23 cellular contexts compared by ENCODE assay signal in genomic region chr5:16487448-16487847, GRCh38. TPM values are rescaled to one million over a fixed set of nuclear protein-coding genes. Genes with fewer than 3 reads are reported as not detected.
A peak's percentile ranks its signal among the peaks of the same experiment; 100 is the strongest.
DNase-seq lines count a peak whose midpoint lies in the region; FAIRE-seq lines count a peak whose summit lies in the region.
"Had no signal": no experiment of that assay in that cellular context is flagged by ENCODE, and none has a peak within 500 bp of the region (broad histone marks: within the 10 kb centered on the region; RNA-seq: fewer than 3 reads in every experiment).

No MANE protein-coding gene starts in this region.

- no peaks in the 10 kb centered on the region for H3K27me3 Mint-ChIP-seq in activated naive CD4-positive, alpha-beta T cell treated with anti-CD3 and anti-CD28 coated beads, Interleukin-2, amount 50 U/mL, for 24 hours
- no peaks in the 10 kb centered on the region for H3K27me3 Mint-ChIP-seq in activated T-helper 1 cell treated with anti-CD3 and anti-CD28 coated beads, Interleukin-12 subunit alpha, Interleukin-12 subunit beta, Interleukin-2, Interleukin-4 antibody, amounts not matched to agents 30 ng/mL and 10 ng/mL and 1 ng/mL, durations not matched to agents 14 hours and 24 hours and 36 hours (ENCODE audit: insufficient read depth)
- H3K27me3 Mint-ChIP-seq in activated CD4-positive, alpha-beta T cell treated with anti-CD3 and anti-CD28 coated beads, Interleukin-2, amount 10 ng/mL, durations not matched to agents 7 days and 5 days = no peaks in the 10 kb centered on the region
- H3K27me3 Mint-ChIP-seq: CD4-positive, alpha-beta T cell had no signal

- H3K4me3 ChIP-seq in mesenchymal stem cell (ENCODE audit: insufficient read depth in 1 of 2, low read depth in 1 of 2, low read length in 2 of 2) (no peak overlapping the region), small intestine (ENCODE audit: low read depth in 1 of 2, low read length in 2 of 2) (no peak overlapping the region)
- H3K4me3 ChIP-seq: BLaER1, GM12878, GM23248, K562, MG63 had no signal

- no peaks in the 10 kb centered on the region for H3K36me3 Mint-ChIP-seq in activated naive CD4-positive, alpha-beta T cell treated with anti-CD3 and anti-CD28 coated beads, Interleukin-2, amount 50 U/mL, for 24 hours
- no peaks in the 10 kb centered on the region for H3K36me3 Mint-ChIP-seq in activated T-helper 1 cell treated with anti-CD3 and anti-CD28 coated beads, Interleukin-12 subunit alpha, Interleukin-12 subunit beta, Interleukin-2, Interleukin-4 antibody, amounts not matched to agents 30 ng/mL and 10 ng/mL and 1 ng/mL, durations not matched to agents 14 hours and 24 hours and 36 hours (ENCODE audit: low read depth)
- H3K36me3 Mint-ChIP-seq in activated CD4-positive, alpha-beta T cell treated with anti-CD3 and anti-CD28 coated beads, Interleukin-2, amount 10 ng/mL, durations not matched to agents 7 days and 5 days (ENCODE audit: low read depth) = peaks cover 7% of the 10 kb centered on the region

- no peaks in the 10 kb centered on the region for H3K4me1 ChIP-seq in mesenchymal stem cell (ENCODE audit: control insufficient read depth, insufficient read depth, low read depth, low read length)
- peaks cover 0 to 7% of the 10 kb centered on the region in 2 donors for H3K4me1 ChIP-seq in small intestine (ENCODE audit: control insufficient read depth in 2 of 2, insufficient read depth in 1 of 2, low read depth in 1 of 2, low read length in 1 of 2)

- no peak overlapping the region for H4K91ac ChIP-seq in mesenchymal stem cell (ENCODE audit: low read length)

- no peak overlapping the region for H3K4ac ChIP-seq in mesenchymal stem cell (ENCODE audit: low read depth in 1 of 2, low read length in 2 of 2)

- H3K9ac ChIP-seq in mesenchymal stem cell (ENCODE audit: low read length) = no peak overlapping the region
- H3K9ac ChIP-seq: BLaER1, GM23248 had no signal

- CTCF ChIA-PET in HEK293T (lab: Yijun Ruan, JAX) = interaction anchor here (1.3 kb wide), 1 partner anchor 23 kb away, joined by 3 read pairs; no protein-coding TSS in a partner anchor
- CTCF ChIA-PET in activated CD4-positive, alpha-beta T cell treated with anti-CD3 and anti-CD28 coated beads, Interleukin-2, amount 10 ng/mL, durations not matched to agents 7 days and 5 days (lab: Charles Lee) = interaction anchor here (1.0 to 1.1 kb wide), 2 partner anchors 10 to 11 kb away, joined by 3 read pairs; no protein-coding TSS in a partner anchor

- WGBS in mesenchymal stem cell = 89% methylated on average over 2 of the region's 2 CpGs
- WGBS in small intestine, 3 donors = 32 to 75% (median 45%) methylated on average over 2 of the region's 2 CpGs

- DNase-seq in activated naive CD4-positive, alpha-beta T cell (lab: John Stamatoyannopoulos, UW) = no peak
- no peak for DNase-seq in activated T-helper 1 cell treated with anti-CD3 and anti-CD28 coated beads, Interleukin-12 subunit alpha, Interleukin-12 subunit beta, Interleukin-2, Interleukin-4 antibody, amounts not matched to agents 30 ng/mL and 10 ng/mL and 1 ng/mL, durations not matched to agents 14 hours and 24 hours and 36 hours (ENCODE audit: low spot score)
- DNase-seq in mesenchymal stem cell = no peak
- DNase-seq in small intestine = peak; percentile 71
- no peak for DNase-seq in HEK293T (ENCODE audit: extremely low spot score)
- no peak for DNase-seq in activated CD4-positive, alpha-beta T cell treated with anti-CD3 and anti-CD28 coated beads, Interleukin-2, amount 10 ng/mL, durations not matched to agents 7 days and 5 days
- DNase-seq in effector CD4-positive, alpha-beta T cell = no peak
- DNase-seq: ACHN; CD4-positive, alpha-beta T cell; DND-41; GM23248; H9; MG63; NCI-H1417; NCI-H187; NCI-H446; NCI-H526 had no signal

- H3K36me3 ChIP-seq in mesenchymal stem cell (ENCODE audit: control insufficient read depth in 1 of 2, insufficient read depth in 2 of 2, low read depth in 1 of 2, low read length in 2 of 2) (no peaks in the 10 kb centered on the region), small intestine (ENCODE audit: control insufficient read depth in 2 of 2, insufficient read depth in 2 of 2, low read length in 2 of 2) (no peaks in the 10 kb centered on the region)
- H3K36me3 ChIP-seq: BLaER1, MG63 had no signal

- H3K18ac ChIP-seq in mesenchymal stem cell (ENCODE audit: low read depth in 1 of 2, low read length in 2 of 2) = no peak overlapping the region

- no peak overlapping the region for H2BK12ac ChIP-seq in mesenchymal stem cell (ENCODE audit: low read length in 2 of 2)

- H3K4me2 ChIP-seq in mesenchymal stem cell (ENCODE audit: low read length, poor library complexity, severe bottlenecking) = no peak overlapping the region
- H3K4me2 ChIP-seq: BLaER1 had no signal

- no peak overlapping the region for H4K8ac ChIP-seq in mesenchymal stem cell (ENCODE audit: low read length)

- H3K14ac ChIP-seq in mesenchymal stem cell (ENCODE audit: low read length in 2 of 2) = no peak overlapping the region

- no peak overlapping the region for H2AFZ ChIP-seq in mesenchymal stem cell (ENCODE audit: low read depth, low read length)
- H2AFZ ChIP-seq: GM23248 had no signal

- no peaks in the 10 kb centered on the region for H3K9me3 Mint-ChIP-seq in activated naive CD4-positive, alpha-beta T cell treated with anti-CD3 and anti-CD28 coated beads, Interleukin-2, amount 50 U/mL, for 24 hours
- no peaks in the 10 kb centered on the region for H3K9me3 Mint-ChIP-seq in activated T-helper 1 cell treated with anti-CD3 and anti-CD28 coated beads, Interleukin-12 subunit alpha, Interleukin-12 subunit beta, Interleukin-2, Interleukin-4 antibody, amounts not matched to agents 30 ng/mL and 10 ng/mL and 1 ng/mL, durations not matched to agents 14 hours and 24 hours and 36 hours
- no peaks in the 10 kb centered on the region for H3K9me3 Mint-ChIP-seq in activated CD4-positive, alpha-beta T cell treated with anti-CD3 and anti-CD28 coated beads, Interleukin-2, amount 10 ng/mL, durations not matched to agents 7 days and 5 days
- H3K9me3 Mint-ChIP-seq: CD4-positive, alpha-beta T cell; H9 had no signal

- H3K27ac Mint-ChIP-seq in activated naive CD4-positive, alpha-beta T cell treated with anti-CD3 and anti-CD28 coated beads, Interleukin-2, amount 50 U/mL, for 24 hours = peak overlapping the region; percentile 67
- peak overlapping the region; percentile 3 for H3K27ac Mint-ChIP-seq in activated T-helper 1 cell treated with anti-CD3 and anti-CD28 coated beads, Interleukin-12 subunit alpha, Interleukin-12 subunit beta, Interleukin-2, Interleukin-4 antibody, amounts not matched to agents 30 ng/mL and 10 ng/mL and 1 ng/mL, durations not matched to agents 14 hours and 24 hours and 36 hours
- H3K27ac Mint-ChIP-seq in activated CD4-positive, alpha-beta T cell treated with anti-CD3 and anti-CD28 coated beads, Interleukin-2, amount 10 ng/mL, durations not matched to agents 7 days and 5 days = no peak overlapping the region
- H3K27ac Mint-ChIP-seq: H9 had no signal

- POLR2A ChIA-PET in HEK293T (lab: Yijun Ruan, JAX) = no interaction called here
- POLR2A ChIA-PET in activated CD4-positive, alpha-beta T cell treated with anti-CD3 and anti-CD28 coated beads, Interleukin-2, amount 10 ng/mL, durations not matched to agents 7 days and 5 days (lab: Charles Lee) = no interaction called here

- H2BK5ac ChIP-seq in mesenchymal stem cell (ENCODE audit: low read depth, low read length, poor library complexity, severe bottlenecking) = peak overlapping the region; percentile 44

- no peak for FAIRE-seq in small intestine (lab: Jason Lieb, UNC)
- FAIRE-seq: GM12878, K562, RCC 7860 had no signal

- H3K79me1 ChIP-seq in mesenchymal stem cell (replicated peaks; ENCODE audit: low read length, poor library complexity, severe bottlenecking) = no peaks in the 10 kb centered on the region

- H3K9me3 ChIP-seq in mesenchymal stem cell (ENCODE audit: control insufficient read depth, low read length) = no peaks in the 10 kb centered on the region
- H3K9me3 ChIP-seq in small intestine (ENCODE audit: control insufficient read depth, low read depth) = no peaks in the 10 kb centered on the region
- H3K9me3 ChIP-seq: BLaER1, MG63 had no signal

- peaks cover 64% of the 10 kb centered on the region for H3K4me1 Mint-ChIP-seq in activated naive CD4-positive, alpha-beta T cell treated with anti-CD3 and anti-CD28 coated beads, Interleukin-2, amount 50 U/mL, for 24 hours
- peaks cover 12% of the 10 kb centered on the region for H3K4me1 Mint-ChIP-seq in activated T-helper 1 cell treated with anti-CD3 and anti-CD28 coated beads, Interleukin-12 subunit alpha, Interleukin-12 subunit beta, Interleukin-2, Interleukin-4 antibody, amounts not matched to agents 30 ng/mL and 10 ng/mL and 1 ng/mL, durations not matched to agents 14 hours and 24 hours and 36 hours (ENCODE audit: low read depth)
- H3K4me1 Mint-ChIP-seq in activated CD4-positive, alpha-beta T cell treated with anti-CD3 and anti-CD28 coated beads, Interleukin-2, amount 10 ng/mL, durations not matched to agents 7 days and 5 days = peaks cover 12% of the 10 kb centered on the region
- H3K4me1 Mint-ChIP-seq: H9 had no signal

- no peak overlapping the region for H2AK5ac ChIP-seq in mesenchymal stem cell (ENCODE audit: low read length, severe bottlenecking)

- H3K27ac ChIP-seq in mesenchymal stem cell (ENCODE audit: low read length, poor library complexity, severe bottlenecking) (no peak overlapping the region), small intestine (ENCODE audit: low read depth in 1 of 2, low read length in 1 of 2) (peak overlapping the region in 1 of 2 donors; percentile 58)
- H3K27ac ChIP-seq: 22Rv1, BLaER1, GM23248 had no signal

- no peak overlapping the region for H2BK120ac ChIP-seq in mesenchymal stem cell (ENCODE audit: low read depth, low read length)

- H2BK15ac ChIP-seq in mesenchymal stem cell (ENCODE audit: low read depth, poor library complexity, severe bottlenecking) = no peak overlapping the region

- intact Hi-C loops in activated T-helper 1 cell treated with anti-CD3 and anti-CD28 coated beads, Interleukin-12 subunit alpha, Interleukin-12 subunit beta, Interleukin-2, Interleukin-4 antibody, amounts not matched to agents 30 ng/mL and 10 ng/mL and 1 ng/mL, durations not matched to agents 14 hours and 24 hours and 36 hours (cut with micrococcal nuclease) = no loop called here

- no peak overlapping the region for H3K23ac ChIP-seq in mesenchymal stem cell (ENCODE audit: low read length in 2 of 2)

- no peak overlapping the region for H3K4me3 Mint-ChIP-seq in activated naive CD4-positive, alpha-beta T cell treated with anti-CD3 and anti-CD28 coated beads, Interleukin-2, amount 50 U/mL, for 24 hours
- no peak overlapping the region for H3K4me3 Mint-ChIP-seq in activated T-helper 1 cell treated with anti-CD3 and anti-CD28 coated beads, Interleukin-12 subunit alpha, Interleukin-12 subunit beta, Interleukin-2, Interleukin-4 antibody, amounts not matched to agents 30 ng/mL and 10 ng/mL and 1 ng/mL, durations not matched to agents 14 hours and 24 hours and 36 hours
- H3K4me3 Mint-ChIP-seq in activated CD4-positive, alpha-beta T cell treated with anti-CD3 and anti-CD28 coated beads, Interleukin-2, amount 10 ng/mL, durations not matched to agents 7 days and 5 days = no peak overlapping the region
- H3K4me3 Mint-ChIP-seq: CD4-positive, alpha-beta T cell; H9 had no signal

- no peaks in the 10 kb centered on the region for H3K27me3 ChIP-seq in mesenchymal stem cell (ENCODE audit: control insufficient read depth in 1 of 2, insufficient read depth in 1 of 2, low read length in 2 of 2)
- H3K27me3 ChIP-seq in small intestine (ENCODE audit: control insufficient read depth in 2 of 2, insufficient read depth in 2 of 2, low read length in 2 of 2) = no peaks in the 10 kb centered on the region
- H3K27me3 ChIP-seq: BLaER1 had no signal

RNA-seq across cellular contexts. Expression of gene ZNF622, which starts 21.8 kb away (rescaled TPM):
- 54.4 and 55.6 TPM in 2 replicates for total RNA-seq in activated T-helper 1 cell treated with anti-CD3 and anti-CD28 coated beads, Interleukin-12 subunit alpha, Interleukin-12 subunit beta, Interleukin-2, Interleukin-4 antibody, amounts not matched to agents 30 ng/mL and 10 ng/mL and 1 ng/mL, durations not matched to agents 14 hours and 24 hours and 36 hours
- 40.8 TPM for polyA plus RNA-seq in mesenchymal stem cell (2013, experiment 1 of 2)
- 41.3 TPM for polyA plus RNA-seq in mesenchymal stem cell (2013, experiment 2 of 2)
- 10 to 100 TPM; 23.0 to 37.3 (median 30.9) TPM for polyA plus RNA-seq in small intestine
- 10 to 100 TPM; 28.7 to 30.9 TPM for total RNA-seq in activated CD4-positive, alpha-beta T cell treated with anti-CD3 and anti-CD28 coated beads, Interleukin-2, amount 10 ng/mL, durations not matched to agents 7 days and 5 days
